ENCODE assay signal across 8 cellular contexts in the genomic region with DNA sequence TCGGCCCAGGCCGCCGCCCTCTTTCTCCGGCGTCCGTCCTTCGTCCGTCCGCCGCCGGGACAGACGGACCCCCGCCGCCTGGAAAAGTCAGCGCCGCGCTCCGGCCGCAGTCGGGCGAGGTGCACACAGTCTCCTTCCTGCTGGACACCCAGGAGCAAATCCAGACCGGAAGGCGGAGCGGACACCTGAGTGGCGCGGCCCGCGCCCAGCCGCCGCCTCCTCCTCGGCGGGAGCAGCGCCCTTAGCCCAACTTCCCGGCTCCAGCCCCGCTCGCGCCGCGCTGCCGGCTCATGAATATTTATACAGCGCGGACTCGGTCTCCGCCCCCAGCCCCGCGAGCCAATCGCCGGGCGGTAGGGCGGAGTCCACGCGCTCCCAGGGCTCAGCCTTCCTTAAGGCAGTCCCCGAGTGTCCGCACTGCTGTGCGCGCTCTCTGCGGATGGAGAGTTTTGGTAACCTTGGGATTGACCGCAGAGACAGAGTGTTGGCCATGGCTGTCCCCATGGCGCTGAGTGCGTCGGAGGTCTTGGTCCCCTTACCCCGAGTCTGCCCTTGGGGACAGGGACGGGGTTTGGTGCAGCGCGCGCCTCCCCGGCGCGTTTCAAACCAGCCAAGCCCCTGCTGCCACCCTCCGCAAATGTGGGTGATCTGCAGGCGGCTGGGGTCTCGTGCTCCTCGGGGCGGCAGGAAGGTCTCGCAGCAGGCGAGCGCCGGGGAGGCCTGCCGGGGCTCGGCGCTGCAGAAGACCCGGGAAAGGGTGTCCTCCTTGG. TPM values are rescaled to one million over a fixed set of nuclear protein-coding genes. Genes with fewer than 3 reads are reported as not detected.
DNase-seq lines count a peak whose midpoint lies in the region; ATAC-seq and TF ChIP-seq lines count a peak whose summit lies in the region.

A gene with protein sequence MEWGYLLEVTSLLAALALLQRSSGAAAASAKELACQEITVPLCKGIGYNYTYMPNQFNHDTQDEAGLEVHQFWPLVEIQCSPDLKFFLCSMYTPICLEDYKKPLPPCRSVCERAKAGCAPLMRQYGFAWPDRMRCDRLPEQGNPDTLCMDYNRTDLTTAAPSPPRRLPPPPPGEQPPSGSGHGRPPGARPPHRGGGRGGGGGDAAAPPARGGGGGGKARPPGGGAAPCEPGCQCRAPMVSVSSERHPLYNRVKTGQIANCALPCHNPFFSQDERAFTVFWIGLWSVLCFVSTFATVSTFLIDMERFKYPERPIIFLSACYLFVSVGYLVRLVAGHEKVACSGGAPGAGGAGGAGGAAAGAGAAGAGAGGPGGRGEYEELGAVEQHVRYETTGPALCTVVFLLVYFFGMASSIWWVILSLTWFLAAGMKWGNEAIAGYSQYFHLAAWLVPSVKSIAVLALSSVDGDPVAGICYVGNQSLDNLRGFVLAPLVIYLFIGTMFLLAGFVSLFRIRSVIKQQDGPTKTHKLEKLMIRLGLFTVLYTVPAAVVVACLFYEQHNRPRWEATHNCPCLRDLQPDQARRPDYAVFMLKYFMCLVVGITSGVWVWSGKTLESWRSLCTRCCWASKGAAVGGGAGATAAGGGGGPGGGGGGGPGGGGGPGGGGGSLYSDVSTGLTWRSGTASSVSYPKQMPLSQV (minus strand): TSS at position 274 of the 770 bp plus-strand sequence. CDS start 867 bp downstream, outside the sequence.

- no peaks in the 10 kb centered on the region for H3K9me3 ChIP-seq in SJCRH30 (replicated peaks)
- no peaks in the 10 kb centered on the region for H3K9me3 ChIP-seq in suprapubic skin

- H3K27me3 ChIP-seq in SJCRH30 (no peaks in the 10 kb centered on the region), suprapubic skin (peaks cover 7% of the 10 kb centered on the region)

- H3K9me3 Mint-ChIP-seq in activated naive CD4-positive, alpha-beta T cell treated with anti-CD3 and anti-CD28 coated beads, Interleukin-2, amount 50 U/mL, for 24 hours, result no peaks in the 10 kb centered on the region

- in situ Hi-C loops in KBM-7 (cut with MboI; ENCODE audit: low pct_unique_long_range_greater_than_20kb, low sequenced_read_pairs), result no loop called here

- H3K4me3 ChIP-seq in SJCRH30, result peak within 1 kb of the TSS; percentile 79
- peak within 1 kb of the TSS; percentile 94 for H3K4me3 ChIP-seq in suprapubic skin

- no CpG with 5 or more reads among the region's 82 CpGs for WGBS in suprapubic skin

- peaks cover 13% of the 10 kb centered on the region for H3K36me3 ChIP-seq in SJCRH30
- no peaks in the 10 kb centered on the region for H3K36me3 ChIP-seq in suprapubic skin

- DNase-seq in EH (ENCODE audit: low read depth) (peak; percentile 89), KBM-7 (peak; percentile 95), SJCRH30 (peak; percentile 90 to 94), glomerular endothelial cell (ENCODE audit: extremely low read depth, low read depth, low spot score) (no peak), occipital lobe (lab: John Stamatoyannopoulos, UW) (peak; percentile 85), suprapubic skin (ENCODE audit: low spot score in 2 of 2) (peak; percentile 91)

- H3K27me3 Mint-ChIP-seq in activated naive CD4-positive, alpha-beta T cell treated with anti-CD3 and anti-CD28 coated beads, Interleukin-2, amount 50 U/mL, for 24 hours, result peaks cover 18% of the 10 kb centered on the region

- H3K4me3 Mint-ChIP-seq in activated naive CD4-positive, alpha-beta T cell treated with anti-CD3 and anti-CD28 coated beads, Interleukin-2, amount 50 U/mL, for 24 hours, result peak within 1 kb of the TSS; percentile 94

- peaks cover 7% of the 10 kb centered on the region for H3K4me1 ChIP-seq in SJCRH30
- peaks cover 54% of the 10 kb centered on the region for H3K4me1 ChIP-seq in suprapubic skin

- no peak for TF ChIP-seq CTCF in suprapubic skin (IDR thresholded peaks at IDR 0.05)

- peaks cover 34% of the 10 kb centered on the region for H3K4me1 Mint-ChIP-seq in activated naive CD4-positive, alpha-beta T cell treated with anti-CD3 and anti-CD28 coated beads, Interleukin-2, amount 50 U/mL, for 24 hours

- H3K36me3 Mint-ChIP-seq in activated naive CD4-positive, alpha-beta T cell treated with anti-CD3 and anti-CD28 coated beads, Interleukin-2, amount 50 U/mL, for 24 hours, result no peaks in the 10 kb centered on the region

- no peak within 1 kb of the TSS for H3K27ac Mint-ChIP-seq in activated naive CD4-positive, alpha-beta T cell treated with anti-CD3 and anti-CD28 coated beads, Interleukin-2, amount 50 U/mL, for 24 hours

- peak in 1 of 2 donors; percentile 41 for TF ChIP-seq POLR2A in suprapubic skin (IDR thresholded peaks at IDR 0.05)

- H3K27ac ChIP-seq in SJCRH30 (peak within 1 kb of the TSS; percentile 71), suprapubic skin (peak within 1 kb of the TSS; percentile 82)

- ATAC-seq in GM21786 (IDR thresholded peaks at IDR 0.05; ENCODE audit: unreplicated experiment), result peak; percentile 88

- TF ChIP-seq EP300 in suprapubic skin (IDR thresholded peaks at IDR 0.05), result no peak

RNA-seq across cellular contexts. Expression of the gene that starts here (rescaled TPM):
- 36.1 and 39.3 TPM in 2 replicates for total RNA-seq in SJCRH30 (2014; rRNA removed; shearing (Covaris generic))
- total RNA-seq in glomerular endothelial cell (29.1 and 42.3 TPM in 2 replicates), occipital lobe (21.2 TPM), suprapubic skin (10 to 100 TPM in 1 of 4 donors, 1 to 10 TPM in 3; 3.5 to 10.3 (median 6.0) TPM)
